Comparison of ENCODE assay signal across 9 cellular contexts in genomic region chr22:41683052-41683451, GRCh38. TPM values are rescaled to one million over a fixed set of nuclear protein-coding genes. Genes with fewer than 3 reads are reported as not detected.
DNase-seq lines count a peak whose midpoint lies in the region; ATAC-seq and TF ChIP-seq lines count a peak whose summit lies in the region.
"Had no signal": no experiment of that assay in that cellular context is flagged by ENCODE, and none has a peak within 500 bp of the region (broad histone marks: within the 10 kb centered on the region; RNA-seq: fewer than 3 reads in every experiment).

No MANE protein-coding gene starts in this region.

- H3K4me3 ChIP-seq in GM12864 (ENCODE audit: low read depth, low read length) (peak overlapping the region; percentile 70; the same call in 1 of the 2 replicates), SU-DHL-6 (ENCODE audit: insufficient read depth, low read length, poor library complexity, severe bottlenecking) (peak overlapping the region; percentile 65), fibroblast of pulmonary artery (replicated peaks; ENCODE audit: low read depth, low read length) (peak overlapping the region; percentile 80), sigmoid colon (peak overlapping the region in 3 of 4 donors; percentile 52 to 60 (median 58))

- TF ChIP-seq POLR2A in sigmoid colon (IDR thresholded peaks at IDR 0.05): no peak

- DNase-seq in GM12864 (ENCODE audit: low read depth) (no peak), fibroblast of pulmonary artery (ENCODE audit: low read depth) (no peak), sigmoid colon (peak; percentile 56), G401 (ENCODE audit: low spot score) (no peak), NCI-H146 treated with DMSO at 0.1 percent for 48 hours (lab: John Stamatoyannopoulos, UW; ENCODE audit: unreplicated experiment) (no peak), HuH-7 (ENCODE audit: low spot score) (no peak)

- peaks cover 15% of the 10 kb centered on the region; the same call in 1 of the 2 replicates for H3K36me3 ChIP-seq in SU-DHL-6 (ENCODE audit: low read length)
- H3K36me3 ChIP-seq in sigmoid colon: peaks cover 0 to 28% (median 13%) of the 10 kb centered on the region in 4 donors

- H3K9ac ChIP-seq in SU-DHL-6 (ENCODE audit: low read length): peak overlapping the region; percentile 70
- H3K9ac ChIP-seq: KMS-11 had no signal

- WGBS in sigmoid colon, 2 donors: 90 to 93% methylated on average over 9 of the region's 9 CpGs

- no peak for ATAC-seq in GM21367 (IDR thresholded peaks at IDR 0.05; ENCODE audit: unreplicated experiment)

- no peaks in the 10 kb centered on the region for H3K9me2 ChIP-seq in SU-DHL-6 (replicated peaks; ENCODE audit: insufficient read depth, low read length)

- H2AFZ ChIP-seq in SU-DHL-6 (ENCODE audit: low read depth, low read length, severe bottlenecking): no peak overlapping the region

- peaks cover 29% of the 10 kb centered on the region; the same call in 1 of the 2 replicates for H3F3A ChIP-seq in SU-DHL-6 (ENCODE audit: insufficient read depth)

- intact Hi-C loops in sigmoid colon (cut with DNase I): loop anchor here (10.0 kb wide), 1 partner anchor 392 kb away; the partner anchor contains the start of genes NAGA, PHETA2 and SMDT1

- TF ChIP-seq EP300 in sigmoid colon (IDR thresholded peaks at IDR 0.05): no peak

- peak overlapping the region; percentile 49 for H3K27ac ChIP-seq in SU-DHL-6 (ENCODE audit: low read depth, low read length)
- H3K27ac ChIP-seq in sigmoid colon: peak overlapping the region; percentile 83 to 90 (median 84)
- H3K27ac ChIP-seq: KMS-11 had no signal

- H3K27me3 ChIP-seq in SU-DHL-6 (ENCODE audit: low read length) (no peaks in the 10 kb centered on the region), sigmoid colon (no peaks in the 10 kb centered on the region)

- in situ Hi-C loops in G401 (cut with HindIII; ENCODE audit: low sequenced_read_pairs): no loop called here

- H3K79me2 ChIP-seq in SU-DHL-6 (ENCODE audit: insufficient read depth, low read length): peaks cover 97% of the 10 kb centered on the region

- H3K9me3 ChIP-seq in SU-DHL-6 (ENCODE audit: insufficient read depth, low read length): no peaks in the 10 kb centered on the region
- H3K9me3 ChIP-seq in sigmoid colon: no peaks in the 10 kb centered on the region

- no peak for TF ChIP-seq CTCF in GM12864 (IDR thresholded peaks at IDR 0.05; ENCODE audit: low read depth, low read length, missing control alignments)
- no peak for TF ChIP-seq CTCF in SU-DHL-6 (IDR thresholded peaks at IDR 0.05; ENCODE audit: insufficient read depth, low read length, poor library complexity, severe bottlenecking)
- no peak for TF ChIP-seq CTCF in fibroblast of pulmonary artery (IDR thresholded peaks at IDR 0.05; ENCODE audit: low read length, missing control alignments)
- TF ChIP-seq CTCF in sigmoid colon (IDR thresholded peaks at IDR 0.05): no peak

- H3K4me1 ChIP-seq in sigmoid colon: peaks cover 0 to 25% (median 17%) of the 10 kb centered on the region in 4 donors

- peaks cover 9% of the 10 kb centered on the region; the same call in 1 of the 2 replicates for H4K20me1 ChIP-seq in SU-DHL-6 (ENCODE audit: low read depth, low read length)

- H3K4me2 ChIP-seq in SU-DHL-6 (ENCODE audit: low read depth, low read length, poor library complexity, severe bottlenecking): peak overlapping the region; percentile 79
- H3K4me2 ChIP-seq: KMS-11 had no signal

RNA-seq across cellular contexts. Expression of gene SNU13, which starts 5.6 kb away (rescaled TPM):
- 100 to 1,000 TPM in 2 of 4 donors, 10 to 100 TPM in 2; 69.8 to 121 (median 99.0) TPM for total RNA-seq in sigmoid colon
- polyA plus RNA-seq in sigmoid colon: 100 to 1,000 TPM; 103 to 146 (median 125) TPM
- 152 and 186 TPM in 2 replicates for total RNA-seq in G401 (2014; rRNA removed; shearing (Covaris generic))

RNA-seq across cellular contexts. Expression of gene MEI1, which starts 16.3 kb away (rescaled TPM):
- 1 to 10 TPM in 1 of 4 donors, under 1 TPM in 1, not detected in 2; 0.54 to 1.2 TPM for total RNA-seq in sigmoid colon
- polyA plus RNA-seq in sigmoid colon: 1 to 10 TPM in 2 of 3 donors, under 1 TPM in 1; 0.60 to 6.4 (median 1.4) TPM
- not detected in 2 replicates for total RNA-seq in G401 (2014; rRNA removed; shearing (Covaris generic))
